1 cellular context compared by ENCODE assay signal in the genomic region with DNA sequence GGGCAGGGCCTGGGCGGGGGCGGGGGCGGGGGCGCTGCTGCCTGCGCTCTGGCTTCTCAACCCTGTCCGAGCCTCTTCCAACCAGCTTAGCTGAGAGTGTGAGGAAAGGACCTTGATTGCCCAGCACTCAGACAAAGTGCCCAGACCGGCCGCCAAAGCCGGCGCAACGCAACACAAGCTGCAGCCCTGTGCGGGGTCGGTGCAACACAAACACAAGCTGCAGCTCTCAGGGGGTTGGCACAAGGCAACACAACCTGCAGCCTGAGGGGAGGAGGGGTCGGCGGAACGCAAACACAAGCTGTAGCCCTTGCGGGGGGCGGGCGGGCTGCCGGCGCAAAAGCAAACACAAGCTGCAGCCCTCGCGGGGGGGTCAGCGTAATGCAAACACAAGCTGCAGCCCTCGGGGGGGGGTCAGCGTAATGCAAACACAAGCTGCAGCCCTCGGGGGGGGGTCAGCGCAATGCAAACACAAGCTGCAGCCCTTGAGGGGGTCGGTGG.
A peak's percentile ranks its signal among the peaks of the same experiment; 100 is the strongest.
TF ChIP-seq lines count a peak whose summit lies in the region.

No MANE protein-coding gene starts in this region.

TF ChIP-seq in HepG2, 621 proteins besides CTCF, POLR2A, EP300 and RAD21 (continues in another document):
- TF ChIP-seq HNRNPLL (IDR thresholded peaks at IDR 0.05; ENCODE audit: low read depth, low read length, poor library complexity, severe bottlenecking) (peak; percentile 55), ARID2 (CRISPR knock-in tag; IDR thresholded peaks at IDR 0.05; ENCODE audit: borderline replicate concordance) (no peak), DPF2 (CRISPR knock-in tag; IDR thresholded peaks at IDR 0.05; ENCODE audit: borderline replicate concordance, low read depth) (peak; percentile 44; the same call in 1 of the 2 replicates), GABPB1 (CRISPR knock-in tag; IDR thresholded peaks at IDR 0.05) (no peak), FOSL1 (CRISPR knock-in tag; IDR thresholded peaks at IDR 0.05; ENCODE audit: borderline replicate concordance) (no peak), ZNF234 (CRISPR knock-in tag; conservative IDR thresholded peaks at IDR 0.05) (peak; percentile 74; the same call in 1 of the 2 replicates), NKX3-1 (CRISPR knock-in tag; IDR thresholded peaks at IDR 0.05) (0 out of 2 replicates have a peak, but pooled peaks have one; percentile 39), ZNF546 (CRISPR knock-in tag; conservative IDR thresholded peaks at IDR 0.05) (0 out of 2 replicates have a peak, but pooled peaks have one; percentile 10), ZNF350 (CRISPR knock-in tag; IDR thresholded peaks at IDR 0.05; ENCODE audit: borderline replicate concordance, low read depth) (no peak), SMAD3 (CRISPR knock-in tag; IDR thresholded peaks at IDR 0.05) (no peak), ZBTB3 (CRISPR knock-in tag; IDR thresholded peaks at IDR 0.05; ENCODE audit: borderline replicate concordance, low read depth) (no peak), SSRP1 (CRISPR knock-in tag; IDR thresholded peaks at IDR 0.05) (peak; percentile 77; the same call in 1 of the 2 replicates), MTA1 (CRISPR knock-in tag; IDR thresholded peaks at IDR 0.05; ENCODE audit: borderline replicate concordance) (peak; percentile 87; the same call in 1 of the 2 replicates), AKAP8 (CRISPR knock-in tag; IDR thresholded peaks at IDR 0.05) (peak; percentile 72; the same call in 1 of the 2 replicates), ZKSCAN1 (IDR thresholded peaks at IDR 0.05; ENCODE audit: low read length) (no peak), ISX (CRISPR knock-in tag; conservative IDR thresholded peaks at IDR 0.05) (no peak), ZBTB38 (CRISPR knock-in tag; IDR thresholded peaks at IDR 0.05) (peak; percentile 14; the same call in 1 of the 2 replicates), ZNF224 (CRISPR knock-in tag; IDR thresholded peaks at IDR 0.05) (no peak), ZNF773 (CRISPR knock-in tag; IDR thresholded peaks at IDR 0.05; ENCODE audit: borderline replicate concordance) (no peak), ZNF557 (CRISPR knock-in tag; IDR thresholded peaks at IDR 0.05) (no peak)
- TF ChIP-seq, protein P1, sequence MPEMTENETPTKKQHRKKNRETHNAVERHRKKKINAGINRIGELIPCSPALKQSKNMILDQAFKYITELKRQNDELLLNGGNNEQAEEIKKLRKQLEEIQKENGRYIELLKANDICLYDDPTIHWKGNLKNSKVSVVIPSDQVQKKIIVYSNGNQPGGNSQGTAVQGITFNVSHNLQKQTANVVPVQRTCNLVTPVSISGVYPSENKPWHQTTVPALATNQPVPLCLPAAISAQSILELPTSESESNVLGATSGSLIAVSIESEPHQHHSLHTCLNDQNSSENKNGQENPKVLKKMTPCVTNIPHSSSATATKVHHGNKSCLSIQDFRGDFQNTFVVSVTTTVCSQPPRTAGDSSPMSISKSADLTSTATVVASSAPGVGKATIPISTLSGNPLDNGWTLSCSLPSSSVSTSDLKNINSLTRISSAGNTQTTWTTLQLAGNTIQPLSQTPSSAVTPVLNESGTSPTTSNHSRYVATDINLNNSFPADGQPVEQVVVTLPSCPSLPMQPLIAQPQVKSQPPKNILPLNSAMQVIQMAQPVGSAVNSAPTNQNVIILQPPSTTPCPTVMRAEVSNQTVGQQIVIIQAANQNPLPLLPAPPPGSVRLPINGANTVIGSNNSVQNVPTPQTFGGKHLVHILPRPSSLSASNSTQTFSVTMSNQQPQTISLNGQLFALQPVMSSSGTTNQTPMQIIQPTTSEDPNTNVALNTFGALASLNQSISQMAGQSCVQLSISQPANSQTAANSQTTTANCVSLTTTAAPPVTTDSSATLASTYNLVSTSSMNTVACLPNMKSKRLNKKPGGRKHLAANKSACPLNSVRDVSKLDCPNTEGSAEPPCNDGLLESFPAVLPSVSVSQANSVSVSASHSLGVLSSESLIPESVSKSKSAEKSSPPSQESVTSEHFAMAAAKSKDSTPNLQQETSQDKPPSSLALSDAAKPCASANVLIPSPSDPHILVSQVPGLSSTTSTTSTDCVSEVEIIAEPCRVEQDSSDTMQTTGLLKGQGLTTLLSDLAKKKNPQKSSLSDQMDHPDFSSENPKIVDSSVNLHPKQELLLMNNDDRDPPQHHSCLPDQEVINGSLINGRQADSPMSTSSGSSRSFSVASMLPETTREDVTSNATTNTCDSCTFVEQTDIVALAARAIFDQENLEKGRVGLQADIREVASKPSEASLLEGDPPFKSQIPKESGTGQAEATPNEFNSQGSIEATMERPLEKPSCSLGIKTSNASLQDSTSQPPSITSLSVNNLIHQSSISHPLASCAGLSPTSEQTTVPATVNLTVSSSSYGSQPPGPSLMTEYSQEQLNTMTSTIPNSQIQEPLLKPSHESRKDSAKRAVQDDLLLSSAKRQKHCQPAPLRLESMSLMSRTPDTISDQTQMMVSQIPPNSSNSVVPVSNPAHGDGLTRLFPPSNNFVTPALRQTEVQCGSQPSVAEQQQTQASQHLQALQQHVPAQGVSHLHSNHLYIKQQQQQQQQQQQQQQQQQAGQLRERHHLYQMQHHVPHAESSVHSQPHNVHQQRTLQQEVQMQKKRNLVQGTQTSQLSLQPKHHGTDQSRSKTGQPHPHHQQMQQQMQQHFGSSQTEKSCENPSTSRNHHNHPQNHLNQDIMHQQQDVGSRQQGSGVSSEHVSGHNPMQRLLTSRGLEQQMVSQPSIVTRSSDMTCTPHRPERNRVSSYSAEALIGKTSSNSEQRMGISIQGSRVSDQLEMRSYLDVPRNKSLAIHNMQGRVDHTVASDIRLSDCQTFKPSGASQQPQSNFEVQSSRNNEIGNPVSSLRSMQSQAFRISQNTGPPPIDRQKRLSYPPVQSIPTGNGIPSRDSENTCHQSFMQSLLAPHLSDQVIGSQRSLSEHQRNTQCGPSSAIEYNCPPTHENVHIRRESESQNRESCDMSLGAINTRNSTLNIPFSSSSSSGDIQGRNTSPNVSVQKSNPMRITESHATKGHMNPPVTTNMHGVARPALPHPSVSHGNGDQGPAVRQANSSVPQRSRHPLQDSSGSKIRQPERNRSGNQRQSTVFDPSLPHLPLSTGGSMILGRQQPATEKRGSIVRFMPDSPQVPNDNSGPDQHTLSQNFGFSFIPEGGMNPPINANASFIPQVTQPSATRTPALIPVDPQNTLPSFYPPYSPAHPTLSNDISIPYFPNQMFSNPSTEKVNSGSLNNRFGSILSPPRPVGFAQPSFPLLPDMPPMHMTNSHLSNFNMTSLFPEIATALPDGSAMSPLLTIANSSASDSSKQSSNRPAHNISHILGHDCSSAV (CRISPR knock-in tag; IDR thresholded peaks at IDR 0.05; ENCODE audit: borderline replicate concordance) = no peak
- TF ChIP-seq, protein P2, sequence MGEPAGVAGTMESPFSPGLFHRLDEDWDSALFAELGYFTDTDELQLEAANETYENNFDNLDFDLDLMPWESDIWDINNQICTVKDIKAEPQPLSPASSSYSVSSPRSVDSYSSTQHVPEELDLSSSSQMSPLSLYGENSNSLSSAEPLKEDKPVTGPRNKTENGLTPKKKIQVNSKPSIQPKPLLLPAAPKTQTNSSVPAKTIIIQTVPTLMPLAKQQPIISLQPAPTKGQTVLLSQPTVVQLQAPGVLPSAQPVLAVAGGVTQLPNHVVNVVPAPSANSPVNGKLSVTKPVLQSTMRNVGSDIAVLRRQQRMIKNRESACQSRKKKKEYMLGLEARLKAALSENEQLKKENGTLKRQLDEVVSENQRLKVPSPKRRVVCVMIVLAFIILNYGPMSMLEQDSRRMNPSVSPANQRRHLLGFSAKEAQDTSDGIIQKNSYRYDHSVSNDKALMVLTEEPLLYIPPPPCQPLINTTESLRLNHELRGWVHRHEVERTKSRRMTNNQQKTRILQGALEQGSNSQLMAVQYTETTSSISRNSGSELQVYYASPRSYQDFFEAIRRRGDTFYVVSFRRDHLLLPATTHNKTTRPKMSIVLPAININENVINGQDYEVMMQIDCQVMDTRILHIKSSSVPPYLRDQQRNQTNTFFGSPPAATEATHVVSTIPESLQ (CRISPR knock-in tag; conservative IDR thresholded peaks at IDR 0.05) = no peak
- TF ChIP-seq, protein P3, sequence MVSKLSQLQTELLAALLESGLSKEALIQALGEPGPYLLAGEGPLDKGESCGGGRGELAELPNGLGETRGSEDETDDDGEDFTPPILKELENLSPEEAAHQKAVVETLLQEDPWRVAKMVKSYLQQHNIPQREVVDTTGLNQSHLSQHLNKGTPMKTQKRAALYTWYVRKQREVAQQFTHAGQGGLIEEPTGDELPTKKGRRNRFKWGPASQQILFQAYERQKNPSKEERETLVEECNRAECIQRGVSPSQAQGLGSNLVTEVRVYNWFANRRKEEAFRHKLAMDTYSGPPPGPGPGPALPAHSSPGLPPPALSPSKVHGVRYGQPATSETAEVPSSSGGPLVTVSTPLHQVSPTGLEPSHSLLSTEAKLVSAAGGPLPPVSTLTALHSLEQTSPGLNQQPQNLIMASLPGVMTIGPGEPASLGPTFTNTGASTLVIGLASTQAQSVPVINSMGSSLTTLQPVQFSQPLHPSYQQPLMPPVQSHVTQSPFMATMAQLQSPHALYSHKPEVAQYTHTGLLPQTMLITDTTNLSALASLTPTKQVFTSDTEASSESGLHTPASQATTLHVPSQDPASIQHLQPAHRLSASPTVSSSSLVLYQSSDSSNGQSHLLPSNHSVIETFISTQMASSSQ (IDR thresholded peaks at IDR 0.05; ENCODE audit: low read depth) = no peak
- TF ChIP-seq, protein P3 (CRISPR knock-in tag; IDR thresholded peaks at IDR 0.05; ENCODE audit: borderline replicate concordance) = peak; percentile 72; the same call in 1 of the 2 replicates
- TF ChIP-seq, protein P4, sequence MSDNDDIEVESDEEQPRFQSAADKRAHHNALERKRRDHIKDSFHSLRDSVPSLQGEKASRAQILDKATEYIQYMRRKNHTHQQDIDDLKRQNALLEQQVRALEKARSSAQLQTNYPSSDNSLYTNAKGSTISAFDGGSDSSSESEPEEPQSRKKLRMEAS (IDR thresholded peaks at IDR 0.05) = peak; percentile 40; the same call in 1 of the 2 replicates
- TF ChIP-seq, protein P5, sequence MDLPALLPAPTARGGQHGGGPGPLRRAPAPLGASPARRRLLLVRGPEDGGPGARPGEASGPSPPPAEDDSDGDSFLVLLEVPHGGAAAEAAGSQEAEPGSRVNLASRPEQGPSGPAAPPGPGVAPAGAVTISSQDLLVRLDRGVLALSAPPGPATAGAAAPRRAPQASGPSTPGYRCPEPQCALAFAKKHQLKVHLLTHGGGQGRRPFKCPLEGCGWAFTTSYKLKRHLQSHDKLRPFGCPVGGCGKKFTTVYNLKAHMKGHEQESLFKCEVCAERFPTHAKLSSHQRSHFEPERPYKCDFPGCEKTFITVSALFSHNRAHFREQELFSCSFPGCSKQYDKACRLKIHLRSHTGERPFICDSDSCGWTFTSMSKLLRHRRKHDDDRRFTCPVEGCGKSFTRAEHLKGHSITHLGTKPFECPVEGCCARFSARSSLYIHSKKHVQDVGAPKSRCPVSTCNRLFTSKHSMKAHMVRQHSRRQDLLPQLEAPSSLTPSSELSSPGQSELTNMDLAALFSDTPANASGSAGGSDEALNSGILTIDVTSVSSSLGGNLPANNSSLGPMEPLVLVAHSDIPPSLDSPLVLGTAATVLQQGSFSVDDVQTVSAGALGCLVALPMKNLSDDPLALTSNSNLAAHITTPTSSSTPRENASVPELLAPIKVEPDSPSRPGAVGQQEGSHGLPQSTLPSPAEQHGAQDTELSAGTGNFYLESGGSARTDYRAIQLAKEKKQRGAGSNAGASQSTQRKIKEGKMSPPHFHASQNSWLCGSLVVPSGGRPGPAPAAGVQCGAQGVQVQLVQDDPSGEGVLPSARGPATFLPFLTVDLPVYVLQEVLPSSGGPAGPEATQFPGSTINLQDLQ (CRISPR knock-in tag; IDR thresholded peaks at IDR 0.05) = no peak
- TF ChIP-seq, protein P6, sequence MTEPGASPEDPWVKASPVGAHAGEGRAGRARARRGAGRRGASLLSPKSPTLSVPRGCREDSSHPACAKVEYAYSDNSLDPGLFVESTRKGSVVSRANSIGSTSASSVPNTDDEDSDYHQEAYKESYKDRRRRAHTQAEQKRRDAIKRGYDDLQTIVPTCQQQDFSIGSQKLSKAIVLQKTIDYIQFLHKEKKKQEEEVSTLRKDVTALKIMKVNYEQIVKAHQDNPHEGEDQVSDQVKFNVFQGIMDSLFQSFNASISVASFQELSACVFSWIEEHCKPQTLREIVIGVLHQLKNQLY (CRISPR knock-in tag; IDR thresholded peaks at IDR 0.05) = no peak
- TF ChIP-seq, protein P7, sequence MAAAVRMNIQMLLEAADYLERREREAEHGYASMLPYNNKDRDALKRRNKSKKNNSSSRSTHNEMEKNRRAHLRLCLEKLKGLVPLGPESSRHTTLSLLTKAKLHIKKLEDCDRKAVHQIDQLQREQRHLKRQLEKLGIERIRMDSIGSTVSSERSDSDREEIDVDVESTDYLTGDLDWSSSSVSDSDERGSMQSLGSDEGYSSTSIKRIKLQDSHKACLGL (CRISPR knock-in tag; IDR thresholded peaks at IDR 0.05) = no peak
- TF ChIP-seq, protein P8, sequence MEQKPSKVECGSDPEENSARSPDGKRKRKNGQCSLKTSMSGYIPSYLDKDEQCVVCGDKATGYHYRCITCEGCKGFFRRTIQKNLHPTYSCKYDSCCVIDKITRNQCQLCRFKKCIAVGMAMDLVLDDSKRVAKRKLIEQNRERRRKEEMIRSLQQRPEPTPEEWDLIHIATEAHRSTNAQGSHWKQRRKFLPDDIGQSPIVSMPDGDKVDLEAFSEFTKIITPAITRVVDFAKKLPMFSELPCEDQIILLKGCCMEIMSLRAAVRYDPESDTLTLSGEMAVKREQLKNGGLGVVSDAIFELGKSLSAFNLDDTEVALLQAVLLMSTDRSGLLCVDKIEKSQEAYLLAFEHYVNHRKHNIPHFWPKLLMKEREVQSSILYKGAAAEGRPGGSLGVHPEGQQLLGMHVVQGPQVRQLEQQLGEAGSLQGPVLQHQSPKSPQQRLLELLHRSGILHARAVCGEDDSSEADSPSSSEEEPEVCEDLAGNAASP (CRISPR knock-in tag; IDR thresholded peaks at IDR 0.05; ENCODE audit: borderline replicate concordance) = no peak
